In genomic region chr22:21797444-21798221, GRCh38 we compare ENCODE assay signal across 1 cellular context.
TF ChIP-seq lines count a peak whose summit lies in the region.

No MANE protein-coding gene starts in this region.

TF ChIP-seq in WTC11, 78 proteins besides CTCF, POLR2A, EP300 and RAD21 (continued from another document):
- TF ChIP-seq E2F4 (CRISPR knock-in tag; IDR thresholded peaks at IDR 0.05; ENCODE audit: borderline replicate concordance, low read depth) (no peak), JAZF1 (CRISPR knock-in tag; IDR thresholded peaks at IDR 0.05) (no peak), ELF4 (CRISPR knock-in tag; IDR thresholded peaks at IDR 0.05; ENCODE audit: low read depth) (no peak)
